In the genomic region with DNA sequence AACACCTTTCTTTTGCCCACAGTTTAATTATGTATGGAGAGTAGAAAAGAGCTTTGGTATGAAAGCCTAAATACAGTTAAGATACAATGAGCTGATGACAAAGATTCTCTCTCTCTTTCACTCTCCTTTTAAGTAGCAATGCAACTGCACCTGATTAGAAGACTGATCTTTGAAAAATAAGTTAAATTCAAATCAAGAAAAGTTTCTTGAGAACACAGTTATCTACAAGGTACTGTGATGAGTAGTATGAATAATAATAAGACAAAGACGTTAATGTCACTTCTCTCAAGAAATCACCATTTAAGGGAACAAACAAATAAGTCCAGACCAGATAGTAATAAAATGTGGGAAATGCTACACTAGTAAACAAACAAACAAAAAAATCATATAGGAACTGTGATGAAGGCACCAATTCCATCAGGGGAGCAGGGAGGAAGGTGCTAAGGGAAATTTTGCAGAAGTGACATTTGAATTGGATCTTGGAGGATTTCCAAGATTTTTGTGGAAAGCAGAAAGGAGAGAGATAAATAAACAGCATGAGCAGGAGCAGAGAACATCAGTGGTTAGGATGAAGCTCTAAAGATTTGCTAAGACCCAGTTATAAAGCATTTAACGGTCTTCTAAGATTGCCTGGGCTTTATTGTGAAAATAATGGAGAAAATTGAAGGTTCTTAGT, we compare ENCODE assay signal across 10 cellular contexts.
A peak's percentile ranks its signal among the peaks of the same experiment; 100 is the strongest.
DNase-seq lines count a peak whose midpoint lies in the region; ATAC-seq and TF ChIP-seq lines count a peak whose summit lies in the region.
"Had no signal": no experiment of that assay in that cellular context is flagged by ENCODE, and none has a peak within 500 bp of the region (broad histone marks: within the 10 kb centered on the region; RNA-seq: fewer than 3 reads in every experiment).

No MANE protein-coding gene starts in this region.

- no peak for ATAC-seq in activated CD8-positive, alpha-beta T cell treated with anti-CD3 and anti-CD28 coated beads for 36 hours
- ATAC-seq in heart right ventricle (peak in 5 of 8 donors; percentile 39 to 71 (median 50)), HG02623 (IDR thresholded peaks at IDR 0.05; ENCODE audit: unreplicated experiment) (no peak)
- ATAC-seq: Panc1 had no signal

- no peaks in the 10 kb centered on the region for H3K9me3 Mint-ChIP-seq in activated naive CD4-positive, alpha-beta T cell treated with anti-CD3 and anti-CD28 coated beads for 36 hours
- no peaks in the 10 kb centered on the region for H3K9me3 Mint-ChIP-seq in activated CD8-positive, alpha-beta T cell treated with anti-CD3 and anti-CD28 coated beads for 36 hours

- H3K4me3 Mint-ChIP-seq in activated naive CD4-positive, alpha-beta T cell treated with anti-CD3 and anti-CD28 coated beads for 36 hours: no peak overlapping the region
- H3K4me3 Mint-ChIP-seq in activated CD8-positive, alpha-beta T cell treated with anti-CD3 and anti-CD28 coated beads for 36 hours: peak overlapping the region; percentile 39

- no peak overlapping the region for H3K4me3 ChIP-seq in heart right ventricle
- peak overlapping the region in 1 of 2 donors; percentile 8 for H3K4me3 ChIP-seq in tibial artery

- no peak for DNase-seq in activated naive CD4-positive, alpha-beta T cell treated with anti-CD3 and anti-CD28 coated beads for 36 hours
- no peak for DNase-seq in activated naive CD4-positive, alpha-beta T cell (lab: John Stamatoyannopoulos, UW)
- DNase-seq in activated CD8-positive, alpha-beta T cell treated with anti-CD3 and anti-CD28 coated beads for 36 hours: no peak
- DNase-seq in heart right ventricle (no peak), tibial artery (no peak), DMS 273 (lab: John Stamatoyannopoulos, UW; ENCODE audit: unreplicated experiment) (no peak), SK-N-DZ (ENCODE audit: low spot score) (no peak)
- DNase-seq: activated CD4-positive, alpha-beta T cell treated with anti-CD3 and anti-CD28 coated beads, Interleukin-2, amount 50 U/mL, for 4 hours had no signal

- H3K36me3 ChIP-seq in heart right ventricle: no peaks in the 10 kb centered on the region
- H3K36me3 ChIP-seq in tibial artery: no peaks in the 10 kb centered on the region

- H3K36me3 Mint-ChIP-seq in activated naive CD4-positive, alpha-beta T cell treated with anti-CD3 and anti-CD28 coated beads for 36 hours (ENCODE audit: low read depth): no peaks in the 10 kb centered on the region
- H3K36me3 Mint-ChIP-seq in activated CD8-positive, alpha-beta T cell treated with anti-CD3 and anti-CD28 coated beads for 36 hours (ENCODE audit: low read depth): no peaks in the 10 kb centered on the region

- H3K27ac Mint-ChIP-seq in activated naive CD4-positive, alpha-beta T cell treated with anti-CD3 and anti-CD28 coated beads for 36 hours: peak overlapping the region; percentile 76
- H3K27ac Mint-ChIP-seq in activated CD8-positive, alpha-beta T cell treated with anti-CD3 and anti-CD28 coated beads for 36 hours: peak overlapping the region; percentile 88

- H3K4me1 Mint-ChIP-seq in activated naive CD4-positive, alpha-beta T cell treated with anti-CD3 and anti-CD28 coated beads for 36 hours (ENCODE audit: low read depth): peaks cover 36% of the 10 kb centered on the region
- peaks cover 36% of the 10 kb centered on the region for H3K4me1 Mint-ChIP-seq in activated CD8-positive, alpha-beta T cell treated with anti-CD3 and anti-CD28 coated beads for 36 hours (ENCODE audit: low read depth)

- no peak for TF ChIP-seq CTCF in activated CD8-positive, alpha-beta T cell treated with anti-CD3 and anti-CD28 coated beads for 36 hours (IDR thresholded peaks at IDR 0.05)
- TF ChIP-seq CTCF in heart right ventricle (IDR thresholded peaks at IDR 0.05) (no peak), tibial artery (IDR thresholded peaks at IDR 0.05) (no peak)

- H3K27me3 ChIP-seq in heart right ventricle (no peaks in the 10 kb centered on the region), tibial artery (no peaks in the 10 kb centered on the region)

- WGBS in heart right ventricle, 2 donors: 57 to 58% methylated on average over 2 of the region's 2 CpGs

- H3K27me3 Mint-ChIP-seq in activated naive CD4-positive, alpha-beta T cell treated with anti-CD3 and anti-CD28 coated beads for 36 hours (ENCODE audit: low read depth): peaks cover 2% of the 10 kb centered on the region
- no peaks in the 10 kb centered on the region for H3K27me3 Mint-ChIP-seq in activated CD8-positive, alpha-beta T cell treated with anti-CD3 and anti-CD28 coated beads for 36 hours

- CTCF ChIA-PET in activated naive CD4-positive, alpha-beta T cell treated with anti-CD3 and anti-CD28 coated beads for 36 hours (lab: Charles Lee): interaction anchor here (0.6 to 2.7 kb wide), 5 partner anchors 59 to 449 kb away, joined by 3 to 10 read pairs (median 3); no protein-coding TSS in a partner anchor
- CTCF ChIA-PET in activated CD8-positive, alpha-beta T cell treated with anti-CD3 and anti-CD28 coated beads for 36 hours (lab: Charles Lee): interaction anchor here (0.6 to 3.4 kb wide), 4 partner anchors 29 to 127 kb away, joined by 3 to 15 read pairs (median 4); partner anchors contain the start of gene STK38L

- H3K27ac ChIP-seq in heart right ventricle: peak overlapping the region; percentile 42 to 87 (median 68)
- H3K27ac ChIP-seq in tibial artery: peak overlapping the region; percentile 63 to 84

- intact Hi-C loops in activated naive CD4-positive, alpha-beta T cell treated with anti-CD3 and anti-CD28 coated beads for 36 hours (cut with micrococcal nuclease): loop anchor here (1.0 to 10.0 kb wide), 13 partner anchors 36 to 904 kb away; partner anchors contain the start of genes FGFR1OP2, MED21 and STK38L
- intact Hi-C loops in activated CD8-positive, alpha-beta T cell treated with anti-CD3 and anti-CD28 coated beads for 36 hours (cut with micrococcal nuclease): loop anchor here (2.0 kb wide), 1 partner anchor 66 kb away; the partner anchor contains the start of gene STK38L
- intact Hi-C loops in heart right ventricle (cut with DNase I): no loop called here
- intact Hi-C loops in tibial artery (cut with DNase I; ENCODE audit: low total_unique reads): no loop called here

- H3K9me3 ChIP-seq in heart right ventricle (no peaks in the 10 kb centered on the region), tibial artery (no peaks in the 10 kb centered on the region)

- H3K4me1 ChIP-seq in heart right ventricle (peaks cover 4 to 52% (median 23%) of the 10 kb centered on the region in 9 donors), tibial artery (peaks cover 0 to 70% (median 23%) of the 10 kb centered on the region in 4 donors)

- POLR2A ChIA-PET in activated CD8-positive, alpha-beta T cell treated with anti-CD3 and anti-CD28 coated beads for 36 hours (lab: Charles Lee): interaction anchor here (1.2 kb wide), 1 partner anchor 66 kb away, joined by 3 read pairs; no protein-coding TSS in a partner anchor

Comparison
In these comparisons a context has a peak if more than half of its experiments do, and no peak if none do; other contexts are left out.
1. ATAC-seq: peak in heart right ventricle (5 of 8); none in activated CD8-positive, alpha-beta T cell treated with anti-CD3 and anti-CD28 coated beads for 36 hours (single experiment) and HG02623 (single experiment).
2. intact Hi-C loops: an anchor here in activated naive CD4-positive, alpha-beta T cell treated with anti-CD3 and anti-CD28 coated beads for 36 hours (1.0 to 10.0 kb wide) and activated CD8-positive, alpha-beta T cell treated with anti-CD3 and anti-CD28 coated beads for 36 hours (2.0 kb wide); none called in heart right ventricle and tibial artery.